8 cellular contexts compared by ENCODE assay signal in genomic region chr6:158283304-158284005, GRCh38. TPM values are rescaled to one million over a fixed set of nuclear protein-coding genes. Genes with fewer than 3 reads are reported as not detected.
DNase-seq lines count a peak whose midpoint lies in the region; ATAC-seq and TF ChIP-seq lines count a peak whose summit lies in the region.

No MANE protein-coding gene starts in this region.

- H3F3A ChIP-seq in GM23338 (replicated peaks; ENCODE audit: low read depth), result no peaks in the 10 kb centered on the region

- H4K20me1 ChIP-seq in GM23338 (replicated peaks; ENCODE audit: insufficient read depth), result no peaks in the 10 kb centered on the region

- H3K36me3 Mint-ChIP-seq in GM23338 (ENCODE audit: low read depth), result no peaks in the 10 kb centered on the region
- H3K36me3 Mint-ChIP-seq in activated naive CD8-positive, alpha-beta T cell treated with anti-CD3 and anti-CD28 coated beads, Interleukin-2, amount 50 U/mL, for 24 hours (ENCODE audit: low read depth), result peaks cover 1% of the 10 kb centered on the region

- peak overlapping the region; percentile 3; the same call in 2 of the 3 replicates for H3K4me3 Mint-ChIP-seq in GM23338
- H3K4me3 Mint-ChIP-seq in activated naive CD8-positive, alpha-beta T cell treated with anti-CD3 and anti-CD28 coated beads, Interleukin-2, amount 50 U/mL, for 24 hours, result no peak overlapping the region

- ATAC-seq in GM23338, result peak; percentile 94
- peak; percentile 71 for ATAC-seq in activated naive CD8-positive, alpha-beta T cell treated with anti-CD3 and anti-CD28 coated beads, Interleukin-2, amount 50 U/mL, for 24 hours
- no peak for ATAC-seq in GM18519 (IDR thresholded peaks at IDR 0.05; ENCODE audit: low FRiP score, unreplicated experiment)
- ATAC-seq in HG02970 (IDR thresholded peaks at IDR 0.05; ENCODE audit: low FRiP score, unreplicated experiment), result no peak

- peak overlapping the region; percentile 88 for H3K27ac Mint-ChIP-seq in GM23338
- H3K27ac Mint-ChIP-seq in activated naive CD8-positive, alpha-beta T cell treated with anti-CD3 and anti-CD28 coated beads, Interleukin-2, amount 50 U/mL, for 24 hours, result peak overlapping the region; percentile 9

- no peaks in the 10 kb centered on the region for H3K9me2 ChIP-seq in GM23338 (ENCODE audit: insufficient read depth)

- H2AFZ ChIP-seq in GM23338, result no peak overlapping the region

- H3K4me1 ChIP-seq in GM23338 (ENCODE audit: insufficient read depth), result peaks cover 19% of the 10 kb centered on the region

- H3K79me2 ChIP-seq in GM23338 (replicated peaks; ENCODE audit: insufficient read depth), result peaks cover 30% of the 10 kb centered on the region

- H3K27me3 ChIP-seq in AG04450 (ENCODE audit: control insufficient read depth, insufficient read depth, low read length), result no peaks in the 10 kb centered on the region
- no peaks in the 10 kb centered on the region for H3K27me3 ChIP-seq in GM23338 (ENCODE audit: insufficient read depth)

- H3K27me3 Mint-ChIP-seq in GM23338 (ENCODE audit: insufficient read depth, low read depth, poor library complexity), result peaks cover 5% of the 10 kb centered on the region
- no peaks in the 10 kb centered on the region for H3K27me3 Mint-ChIP-seq in activated naive CD8-positive, alpha-beta T cell treated with anti-CD3 and anti-CD28 coated beads, Interleukin-2, amount 50 U/mL, for 24 hours

- peaks cover 41% of the 10 kb centered on the region for H3K4me1 Mint-ChIP-seq in GM23338
- H3K4me1 Mint-ChIP-seq in activated naive CD8-positive, alpha-beta T cell treated with anti-CD3 and anti-CD28 coated beads, Interleukin-2, amount 50 U/mL, for 24 hours, result peaks cover 29% of the 10 kb centered on the region

- no peak overlapping the region for H3K4me3 ChIP-seq in AG04450 (ENCODE audit: low read depth, low read length)
- H3K4me3 ChIP-seq in GM23338, result 0 out of 2 replicates have a peak overlapping the region, but pooled peaks have one; percentile 5

- H3K27ac ChIP-seq in AG04450 (ENCODE audit: low read depth, low read length) (peak overlapping the region; percentile 92), GM23338 (ENCODE audit: low read depth) (peak overlapping the region; percentile 87)

- no peaks in the 10 kb centered on the region for H3K9me3 Mint-ChIP-seq in GM23338
- H3K9me3 Mint-ChIP-seq in activated naive CD8-positive, alpha-beta T cell treated with anti-CD3 and anti-CD28 coated beads, Interleukin-2, amount 50 U/mL, for 24 hours, result no peaks in the 10 kb centered on the region

- H3K36me3 ChIP-seq in GM23338 (ENCODE audit: insufficient read depth), result no peaks in the 10 kb centered on the region

- no peak for DNase-seq in AG04450 (ENCODE audit: low read depth, low spot score)
- DNase-seq in GM23338 (ENCODE audit: low spot score), result peak; percentile 54
- no peak for DNase-seq in activated naive CD8-positive, alpha-beta T cell treated with anti-CD3 and anti-CD28 coated beads, Interleukin-2, amount 50 U/mL, for 24 hours
- peak; percentile 65 for DNase-seq in iPS-NIHi7 (ENCODE audit: extremely low spot score)
- DNase-seq in NK-92 treated with Interleukin-12 subunit alpha and Interleukin-12 subunit beta, amount 100 ng/mL, for 24 hours (lab: John Stamatoyannopoulos, UW), result no peak
- no peak for DNase-seq in activated CD4-positive, alpha-beta T cell treated with anti-CD3 and anti-CD28 coated beads for 48 hours

- TF ChIP-seq CTCF in AG04450 (IDR thresholded peaks at IDR 0.05; ENCODE audit: low read depth, low read length) (no peak), GM23338 (conservative IDR thresholded peaks at IDR 0.05; ENCODE audit: low read depth in 2 of 2) (no peak)

- CTCF ChIA-PET in AG04450 (lab: Charles Lee), result no interaction called here

- no peaks in the 10 kb centered on the region for H3K9me3 ChIP-seq in AG04450 (ENCODE audit: control insufficient read depth, insufficient read depth, low read length)

- POLR2A ChIA-PET in AG04450 (lab: Yijun Ruan, JAX), result no interaction called here

- H3K4me2 ChIP-seq in GM23338, result peak overlapping the region; percentile 50

TF ChIP-seq in GM23338, 12 proteins besides CTCF, POLR2A, EP300 and RAD21:
- TF ChIP-seq POLR2AphosphoS5 (IDR thresholded peaks at IDR 0.05; ENCODE audit: low read depth) (no peak), EZH2 (IDR thresholded peaks at IDR 0.05; ENCODE audit: low read depth, unreplicated experiment) (no peak)

RNA-seq across cellular contexts. Expression of gene TULP4, which starts 28.8 kb away (rescaled TPM):
- polyA plus RNA-seq in AG04450 (2011; rRNA removed) (12.0 and 15.9 TPM in 2 replicates), GM23338 (2016; fragmentation: Nextera tagmentation; extraction: Ambion mirVana) (29.6 and 31.2 TPM in 2 replicates)
- polyA minus RNA-seq in AG04450 (2011; rRNA and poly(A)+ RNA removed), result 91.9 and 99.8 TPM in 2 replicates
- total RNA-seq in GM23338 (2014; rRNA removed; shearing (Covaris generic)), result 46.6 and 50.2 TPM in 2 replicates

Comparison
In these comparisons a context has a peak if more than half of its experiments do, and no peak if none do; other contexts are left out.
1. DNase-seq: peak in GM23338 (single experiment) and iPS-NIHi7 (single experiment); none in AG04450 (single experiment), activated naive CD8-positive, alpha-beta T cell treated with anti-CD3 and anti-CD28 coated beads, Interleukin-2, amount 50 U/mL, for 24 hours (single experiment), NK-92 treated with Interleukin-12 subunit alpha and Interleukin-12 subunit beta, amount 100 ng/mL, for 24 hours (single experiment) and activated CD4-positive, alpha-beta T cell treated with anti-CD3 and anti-CD28 coated beads for 48 hours (single experiment).
2. ATAC-seq: peak in GM23338 (single experiment) and activated naive CD8-positive, alpha-beta T cell treated with anti-CD3 and anti-CD28 coated beads, Interleukin-2, amount 50 U/mL, for 24 hours (single experiment); none in GM18519 (single experiment) and HG02970 (single experiment).